ENCODE assay signal across 19 cellular contexts in the genomic region with DNA sequence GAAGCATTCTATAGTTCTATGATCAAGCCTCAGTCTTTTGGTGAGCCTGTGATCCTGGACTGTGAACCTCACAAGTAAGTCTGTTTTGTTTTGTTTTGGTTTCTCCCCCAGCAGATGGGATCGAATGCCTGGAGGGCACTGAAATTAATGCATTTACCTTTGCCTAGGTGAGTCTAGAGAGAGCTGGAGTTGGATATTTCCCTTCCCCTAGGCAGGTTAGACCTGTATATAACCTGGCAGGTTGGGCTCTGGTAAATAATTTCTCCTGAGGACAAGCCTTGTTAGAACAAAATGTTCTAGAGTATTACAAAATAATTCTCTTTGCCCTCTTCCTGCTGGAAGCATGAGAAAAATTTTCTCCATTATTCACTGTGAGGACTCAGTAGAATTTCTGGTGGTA.
"Had no signal": no experiment of that assay in that cellular context is flagged by ENCODE, and none has a peak within 500 bp of the region (broad histone marks: within the 10 kb centered on the region; RNA-seq: fewer than 3 reads in every experiment).

No MANE protein-coding gene starts in this region.

- H3K4me1 ChIP-seq: heart right ventricle, lower lobe of right lung, suprapubic skin had no signal

- DNase-seq: activated CD4-positive, alpha-beta T cell treated with anti-CD3 and anti-CD28 coated beads, Interleukin-2, amount 10 ng/mL, durations not matched to agents 24 days and 14 days; activated CD8-positive, alpha-beta T cell treated with anti-CD3 and anti-CD28 coated beads for 36 hours; activated effector memory CD4-positive, alpha-beta T cell treated with Interleukin-2 at 50 U/mL for 16 hours; activated naive CD4-positive, alpha-beta T cell treated with anti-CD3 and anti-CD28 coated beads, Interleukin-2, amount 10 ng/mL, durations not matched to agents 7 days and 5 days; activated naive CD8-positive, alpha-beta T cell treated with anti-CD3 and anti-CD28 coated beads, Interleukin-2, amount 50 U/mL, for 24 hours; activated T-cell treated with anti-CD3 and anti-CD28 coated beads, Interleukin-2, amount 50 U/mL, for 4 hours; anterior cingulate cortex; central memory CD4-positive, alpha-beta T cell; cortex of kidney; heart right ventricle; lower lobe of right lung; nephron progenitor cell; nucleus accumbens; posterior cingulate gyrus; stimulated activated CD4-positive, alpha-beta T cell treated with anti-CD3 and anti-CD28 coated beads, Interleukin-2, amount 100 ng/mL, for 24 hours; transverse colon had no signal

- H3K9me3 ChIP-seq: lower lobe of right lung, suprapubic skin, transverse colon had no signal

- H3K27me3 ChIP-seq: heart right ventricle, suprapubic skin, transverse colon had no signal

- H3K4me3 ChIP-seq: heart right ventricle, lower lobe of right lung, suprapubic skin, transverse colon had no signal

- ATAC-seq: activated CD8-positive, alpha-beta T cell treated with anti-CD3 and anti-CD28 coated beads for 36 hours; activated naive CD8-positive, alpha-beta T cell treated with anti-CD3 and anti-CD28 coated beads, Interleukin-2, amount 50 U/mL, for 24 hours; activated T-cell treated with anti-CD3 and anti-CD28 coated beads, Interleukin-2, amount 50 U/mL, for 4 hours; heart right ventricle; lower lobe of right lung had no signal

- H3K27me3 Mint-ChIP-seq: activated CD4-positive, alpha-beta T cell treated with anti-CD3 and anti-CD28 coated beads, Interleukin-2, amount 10 ng/mL, durations not matched to agents 24 days and 14 days; activated CD8-positive, alpha-beta T cell treated with anti-CD3 and anti-CD28 coated beads for 36 hours; activated naive CD8-positive, alpha-beta T cell treated with anti-CD3 and anti-CD28 coated beads, Interleukin-2, amount 50 U/mL, for 24 hours; brain; stimulated activated naive CD8-positive, alpha-beta T cell treated with anti-CD3 and anti-CD28 coated beads, Interleukin-15, Interleukin-2, amounts not matched to agents 100 ng/mL and 50 ng/mL, for 24 hours had no signal

- H3K4me1 Mint-ChIP-seq: activated naive CD4-positive, alpha-beta T cell treated with anti-CD3 and anti-CD28 coated beads, Interleukin-2, amount 10 ng/mL, durations not matched to agents 7 days and 5 days; activated naive CD8-positive, alpha-beta T cell treated with anti-CD3 and anti-CD28 coated beads, Interleukin-2, amount 50 U/mL, for 24 hours; brain had no signal

- H3K4me3 Mint-ChIP-seq: activated CD4-positive, alpha-beta T cell treated with anti-CD3 and anti-CD28 coated beads, Interleukin-2, amount 10 ng/mL, durations not matched to agents 24 days and 14 days; activated CD8-positive, alpha-beta T cell treated with anti-CD3 and anti-CD28 coated beads for 36 hours; activated naive CD4-positive, alpha-beta T cell treated with anti-CD3 and anti-CD28 coated beads, Interleukin-2, amount 10 ng/mL, durations not matched to agents 7 days and 5 days; activated naive CD8-positive, alpha-beta T cell treated with anti-CD3 and anti-CD28 coated beads, Interleukin-2, amount 50 U/mL, for 24 hours; activated T-cell treated with anti-CD3 and anti-CD28 coated beads, Interleukin-2, amount 50 U/mL, for 4 hours; brain; nephron progenitor cell; stimulated activated naive CD8-positive, alpha-beta T cell treated with anti-CD3 and anti-CD28 coated beads, Interleukin-15, Interleukin-2, amounts not matched to agents 100 ng/mL and 50 ng/mL, for 24 hours had no signal

- H3K36me3 ChIP-seq: heart right ventricle, lower lobe of right lung, suprapubic skin, transverse colon had no signal

- H3K36me3 Mint-ChIP-seq: activated naive CD4-positive, alpha-beta T cell treated with anti-CD3 and anti-CD28 coated beads, Interleukin-2, amount 10 ng/mL, durations not matched to agents 7 days and 5 days; brain had no signal

- H3K27ac ChIP-seq: heart right ventricle, lower lobe of right lung, suprapubic skin, transverse colon had no signal

- H3K27ac Mint-ChIP-seq: activated CD4-positive, alpha-beta T cell treated with anti-CD3 and anti-CD28 coated beads, Interleukin-2, amount 10 ng/mL, durations not matched to agents 24 days and 14 days; activated CD8-positive, alpha-beta T cell treated with anti-CD3 and anti-CD28 coated beads for 36 hours; activated naive CD4-positive, alpha-beta T cell treated with anti-CD3 and anti-CD28 coated beads, Interleukin-2, amount 10 ng/mL, durations not matched to agents 7 days and 5 days; activated naive CD8-positive, alpha-beta T cell treated with anti-CD3 and anti-CD28 coated beads, Interleukin-2, amount 50 U/mL, for 24 hours; brain; nephron progenitor cell; stimulated activated naive CD8-positive, alpha-beta T cell treated with anti-CD3 and anti-CD28 coated beads, Interleukin-15, Interleukin-2, amounts not matched to agents 100 ng/mL and 50 ng/mL, for 24 hours had no signal
